Comparison of ENCODE assay signal across 37 cellular contexts in the genomic region with DNA sequence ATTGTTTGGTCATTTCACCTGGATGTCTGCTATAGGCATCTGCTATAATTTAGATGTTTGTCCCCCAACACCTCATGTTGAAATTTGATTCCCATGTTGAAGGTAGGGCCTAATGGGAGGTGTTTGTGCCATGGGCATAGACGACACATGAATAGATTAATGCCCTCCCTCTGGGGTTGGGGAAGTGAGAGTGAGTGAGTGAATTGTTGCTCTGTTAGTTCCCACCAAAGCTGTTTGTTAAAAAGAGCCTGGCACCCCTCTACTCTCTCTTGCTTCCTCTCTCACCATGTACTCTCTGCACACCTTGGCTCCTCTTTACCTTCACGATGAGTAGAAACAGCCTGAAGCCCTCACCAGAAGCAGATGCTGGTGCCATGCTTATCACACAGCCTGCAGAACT. TPM values are rescaled to one million over a fixed set of nuclear protein-coding genes. Genes with fewer than 3 reads are reported as not detected.
"Had no signal": no experiment of that assay in that cellular context is flagged by ENCODE, and none has a peak within 500 bp of the region (broad histone marks: within the 10 kb centered on the region; RNA-seq: fewer than 3 reads in every experiment).

No MANE protein-coding gene starts in this region.

- H3K36me3 ChIP-seq: brain microvascular endothelial cell, gastrocnemius medialis, heart left ventricle had no signal

- H3K4me1 Mint-ChIP-seq: activated CD4-positive, alpha-beta memory T cell treated with anti-CD3 and anti-CD28 coated beads, Interleukin-2, amount 10 ng/mL, durations not matched to agents 7 days and 5 days; activated CD4-positive, alpha-beta T cell treated with anti-CD3 and anti-CD28 coated beads, Interleukin-2, amount 10 ng/mL, durations not matched to agents 7 days and 5 days; activated T-helper 17 cell treated with anti-CD3 and anti-CD28 coated beads, Interleukin-2, amount 50 U/mL, for 72 hours; central memory CD8-positive, alpha-beta T cell; endodermal cell; T-helper 17 cell had no signal

- H3K27me3 ChIP-seq: brain microvascular endothelial cell, dorsolateral prefrontal cortex, gastrocnemius medialis, heart left ventricle had no signal

- H3K27me3 Mint-ChIP-seq: activated naive CD8-positive, alpha-beta T cell; central memory CD8-positive, alpha-beta T cell; T-helper 17 cell had no signal

- H3K4me3 ChIP-seq: coronary artery, dorsolateral prefrontal cortex, gastrocnemius medialis, heart left ventricle had no signal

- ATAC-seq: activated T-cell treated with anti-CD3 and anti-CD28 coated beads, Interleukin-2, amount 50 U/mL, for 4 hours; activated T-helper 17 cell treated with anti-CD3 and anti-CD28 coated beads, Interleukin-2, amount 50 U/mL, for 72 hours; foreskin keratinocyte; gastrocnemius medialis; heart left ventricle; T-helper 17 cell had no signal

- DNase-seq: activated CD4-positive, alpha-beta memory T cell treated with anti-CD3 and anti-CD28 coated beads, Interleukin-2, amount 10 ng/mL, durations not matched to agents 7 days and 5 days; activated CD4-positive, alpha-beta T cell treated with anti-CD3 and anti-CD28 coated beads for 1 hour; activated CD4-positive, alpha-beta T cell treated with anti-CD3 and anti-CD28 coated beads for 4 hours; activated CD4-positive, alpha-beta T cell treated with anti-CD3 and anti-CD28 coated beads, Interleukin-2, amount 10 ng/mL, durations not matched to agents 7 days and 5 days; activated CD4-positive, alpha-beta T cell treated with anti-CD3 and anti-CD28 coated beads, Interleukin-2, amount 50 U/mL, for 4 hours; activated CD4-positive, CD25-positive, alpha-beta regulatory T cell; activated CD8-positive, alpha-beta memory T cell treated with anti-CD3 and anti-CD28 coated beads for 24 hours; activated effector memory CD4-positive, alpha-beta T cell treated with Interleukin-2 at 50 U/mL for 16 hours; activated gamma-delta T cell treated with Interleukin-2 at 50 U/mL for 16 hours; activated naive CD4-positive, alpha-beta T cell treated with anti-CD3 and anti-CD28 coated beads, Interleukin-2, amount 50 U/mL, for 16 hours; activated naive CD4-positive, alpha-beta T cell treated with Interleukin-2 at 50 U/mL for 16 hours; activated T-cell treated with anti-CD3 and anti-CD28 coated beads, Interleukin-2, amount 50 U/mL, for 4 hours; amniotic stem cell; anterior cingulate cortex; brain microvascular endothelial cell; dorsolateral prefrontal cortex; effector memory CD4-positive, alpha-beta T cell; endodermal cell; foreskin keratinocyte; gastrocnemius medialis; glutamatergic neuron; heart left ventricle; T-helper 1 cell; T-helper 17 cell; T1000 had no signal

- H3K4me3 Mint-ChIP-seq: activated CD4-positive, alpha-beta memory T cell treated with anti-CD3 and anti-CD28 coated beads, Interleukin-2, amount 10 ng/mL, durations not matched to agents 7 days and 5 days; activated CD4-positive, alpha-beta T cell treated with anti-CD3 and anti-CD28 coated beads, Interleukin-2, amount 10 ng/mL, durations not matched to agents 7 days and 5 days; activated naive CD8-positive, alpha-beta T cell; activated T-cell treated with anti-CD3 and anti-CD28 coated beads, Interleukin-2, amount 50 U/mL, for 4 hours; activated T-helper 17 cell treated with anti-CD3 and anti-CD28 coated beads, Interleukin-2, amount 50 U/mL, for 72 hours; central memory CD8-positive, alpha-beta T cell; dendritic cell treated with granulocyte-macrophage colony-stimulating factor and Interleukin-4, amounts not matched to agents 40 ng/mL and 50 ng/mL, for 4 days; endodermal cell; T-helper 17 cell; T-helper 2 cell treated with Interferon-gamma antibody and Interleukin-4, amounts not matched to agents 5 μg/mL and 100 μg/mL, for 36 hours had no signal

- H3K27ac ChIP-seq: brain microvascular endothelial cell, coronary artery, dorsolateral prefrontal cortex, foreskin keratinocyte, gastrocnemius medialis, heart left ventricle had no signal

- H3K4me1 ChIP-seq: foreskin keratinocyte, gastrocnemius medialis, heart left ventricle had no signal

- H3K9me3 Mint-ChIP-seq: activated CD4-positive, alpha-beta memory T cell treated with anti-CD3 and anti-CD28 coated beads, Interleukin-2, amount 10 ng/mL, durations not matched to agents 7 days and 5 days; activated CD4-positive, alpha-beta T cell treated with anti-CD3 and anti-CD28 coated beads, Interleukin-2, amount 10 ng/mL, durations not matched to agents 7 days and 5 days; activated T-cell treated with anti-CD3 and anti-CD28 coated beads, Interleukin-2, amount 50 U/mL, for 4 hours; activated T-helper 17 cell treated with anti-CD3 and anti-CD28 coated beads, Interleukin-2, amount 50 U/mL, for 72 hours; central memory CD8-positive, alpha-beta T cell; dendritic cell treated with granulocyte-macrophage colony-stimulating factor and Interleukin-4, amounts not matched to agents 40 ng/mL and 50 ng/mL, for 4 days; T-helper 2 cell treated with Interferon-gamma antibody and Interleukin-4, amounts not matched to agents 5 μg/mL and 100 μg/mL, for 36 hours had no signal

- H3K9me3 ChIP-seq: gastrocnemius medialis, heart left ventricle had no signal

- FAIRE-seq: astrocyte, bronchial epithelial cell had no signal

- H3K27ac Mint-ChIP-seq: activated CD4-positive, alpha-beta memory T cell treated with anti-CD3 and anti-CD28 coated beads, Interleukin-2, amount 10 ng/mL, durations not matched to agents 7 days and 5 days; activated CD4-positive, alpha-beta T cell treated with anti-CD3 and anti-CD28 coated beads, Interleukin-2, amount 10 ng/mL, durations not matched to agents 7 days and 5 days; activated naive CD8-positive, alpha-beta T cell; activated T-helper 17 cell treated with anti-CD3 and anti-CD28 coated beads, Interleukin-2, amount 50 U/mL, for 72 hours; dendritic cell treated with granulocyte-macrophage colony-stimulating factor and Interleukin-4, amounts not matched to agents 40 ng/mL and 50 ng/mL, for 4 days; endodermal cell; T-helper 17 cell; T-helper 2 cell treated with Interferon-gamma antibody and Interleukin-4, amounts not matched to agents 5 μg/mL and 100 μg/mL, for 36 hours had no signal

RNA-seq across cellular contexts. Expression of gene TERB2, which starts 42.6 kb away (rescaled TPM):
- total RNA-seq: activated CD4-positive, alpha-beta memory T cell treated with anti-CD3 and anti-CD28 coated beads, Interleukin-2, amount 10 ng/mL, durations not matched to agents 7 days and 5 days; activated CD4-positive, alpha-beta T cell treated with anti-CD3 and anti-CD28 coated beads, Interleukin-2, amount 10 ng/mL, durations not matched to agents 7 days and 5 days; activated T-cell treated with anti-CD3 and anti-CD28 coated beads, Interleukin-2, amount 50 U/mL, for 4 hours; activated T-helper 17 cell treated with anti-CD3 and anti-CD28 coated beads, Interleukin-2, amount 50 U/mL, for 72 hours; astrocyte; bronchial epithelial cell; cardiac septum; cerebellum; dorsolateral prefrontal cortex; endodermal cell; foreskin keratinocyte; gastrocnemius medialis; heart left ventricle; T-helper 17 cell had no signal
- polyA plus RNA-seq: adipose tissue, esophagus, foreskin keratinocyte, heart left ventricle had no signal
